In the genomic region with DNA sequence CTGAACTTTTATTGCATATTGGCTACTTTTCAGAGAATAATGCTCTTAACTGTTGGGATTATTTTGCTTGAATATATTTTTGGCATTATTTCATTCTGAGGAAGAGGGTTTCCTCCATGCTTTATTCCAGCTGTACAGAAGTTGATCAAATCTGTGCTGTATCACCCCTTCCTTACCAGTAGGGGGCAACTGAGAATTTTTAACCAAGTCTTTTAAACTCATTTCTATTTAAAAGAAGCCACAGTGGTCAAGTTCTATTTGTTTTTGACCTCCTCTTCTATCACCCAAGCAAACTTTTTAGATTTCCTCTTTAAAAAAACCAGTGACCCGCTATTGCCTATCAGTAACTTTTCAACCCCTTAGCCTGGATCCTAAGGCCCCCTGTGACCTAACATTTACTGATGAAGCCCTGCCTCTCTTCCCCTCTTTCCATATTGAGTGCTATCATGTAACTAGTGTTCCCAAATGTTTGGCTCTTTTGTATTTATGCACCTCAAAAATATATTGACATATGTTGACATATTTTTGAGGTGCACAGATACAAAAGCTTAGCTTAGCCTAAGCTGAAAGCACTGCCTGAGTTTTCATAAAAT, we compare ENCODE assay signal across 8 cellular contexts.
DNase-seq lines count a peak whose midpoint lies in the region; ATAC-seq, FAIRE-seq and TF ChIP-seq lines count a peak whose summit lies in the region.

No MANE protein-coding gene starts in this region.

- H3K4me3 Mint-ChIP-seq in mesothelial cell of epicardium = no peak overlapping the region

- H3K9ac ChIP-seq in MM.1S (ENCODE audit: low read length) = no peak overlapping the region

- peaks cover 2% of the 10 kb centered on the region for H3K4me1 Mint-ChIP-seq in mesothelial cell of epicardium

- H3K36me3 ChIP-seq in MM.1S (replicated peaks; ENCODE audit: insufficient read depth, low read length) (no peaks in the 10 kb centered on the region), body of pancreas (replicated peaks in 1 of 2; ENCODE audit: insufficient read depth in 1 of 2, low read depth in 2 of 2) (no peaks in the 10 kb centered on the region)

- intact Hi-C loops in body of pancreas (cut with DNase I) = no loop called here

- FAIRE-seq in G401.6 (lab: Jason Lieb, UNC) = peak; percentile 40

- H3K4me3 ChIP-seq in MM.1S (ENCODE audit: low read length) (no peak overlapping the region), body of pancreas (no peak overlapping the region)

- no peaks in the 10 kb centered on the region for H3K79me2 ChIP-seq in MM.1S (ENCODE audit: low read length)

- H2AFZ ChIP-seq in MM.1S (ENCODE audit: low read length) = no peak overlapping the region

- no peak overlapping the region for H3K27ac Mint-ChIP-seq in mesothelial cell of epicardium

- DNase-seq in MM.1S (peak; percentile 38), body of pancreas (no peak), mesothelial cell of epicardium (ENCODE audit: low spot score in 2 of 2, unreplicated experiment in 2 of 2) (no peak), mucosa of gallbladder (ENCODE audit: low spot score) (no peak), middle frontal gyrus (ENCODE audit: extremely low spot score, low spot score) (no peak)
- no peak for DNase-seq in activated CD4-positive, CD25-positive, alpha-beta regulatory T cell treated with anti-CD3 and anti-CD28 coated beads, Interleukin-2, amount 50 U/mL, for 72 hours

- no peaks in the 10 kb centered on the region for H3K9me3 ChIP-seq in MM.1S (replicated peaks; ENCODE audit: insufficient read depth, low read length)
- H3K9me3 ChIP-seq in body of pancreas = no peaks in the 10 kb centered on the region

- H3K4me1 ChIP-seq in MM.1S (ENCODE audit: low read length) (no peaks in the 10 kb centered on the region), body of pancreas (no peaks in the 10 kb centered on the region)

- no peak for TF ChIP-seq POLR2A in body of pancreas (IDR thresholded peaks at IDR 0.05)

- H3F3A ChIP-seq in MM.1S (ENCODE audit: insufficient read depth, low read length) = no peaks in the 10 kb centered on the region

- no peaks in the 10 kb centered on the region for H3K9me3 Mint-ChIP-seq in mesothelial cell of epicardium

- H3K27me3 ChIP-seq in MM.1S (replicated peaks; ENCODE audit: insufficient read depth, low read length) = no peaks in the 10 kb centered on the region
- no peaks in the 10 kb centered on the region for H3K27me3 ChIP-seq in body of pancreas

- H3K4me2 ChIP-seq in MM.1S (ENCODE audit: low read depth, low read length) = no peak overlapping the region

- H3K36me3 Mint-ChIP-seq in mesothelial cell of epicardium = no peaks in the 10 kb centered on the region

- H3K27ac ChIP-seq in MM.1S (ENCODE audit: low read length) (no peak overlapping the region), body of pancreas (no peak overlapping the region)

- no peaks in the 10 kb centered on the region for H3K9me2 ChIP-seq in MM.1S (replicated peaks; ENCODE audit: insufficient read depth, low read length)

- peak; percentile 75 for TF ChIP-seq CTCF in MM.1S (IDR thresholded peaks at IDR 0.05; ENCODE audit: low read length)
- peak; percentile 31 to 62 (median 51) for TF ChIP-seq CTCF in body of pancreas (IDR thresholded peaks at IDR 0.05)
- peak; percentile 88 for TF ChIP-seq CTCF in mesothelial cell of epicardium (IDR thresholded peaks at IDR 0.05; ENCODE audit: unreplicated experiment)

- WGBS in body of pancreas, 2 donors = 10 to 11% methylated on average over 1 of the region's 1 CpG

- H4K20me1 ChIP-seq in MM.1S (ENCODE audit: insufficient read depth, low read length) = no peaks in the 10 kb centered on the region

- H3K27me3 Mint-ChIP-seq in mesothelial cell of epicardium (ENCODE audit: low read depth) = no peaks in the 10 kb centered on the region

- peak; percentile 78 for ATAC-seq in GM21529 (IDR thresholded peaks at IDR 0.05; ENCODE audit: unreplicated experiment)
- no peak for ATAC-seq in body of pancreas
